8 cellular contexts compared by ENCODE assay signal in the genomic region with DNA sequence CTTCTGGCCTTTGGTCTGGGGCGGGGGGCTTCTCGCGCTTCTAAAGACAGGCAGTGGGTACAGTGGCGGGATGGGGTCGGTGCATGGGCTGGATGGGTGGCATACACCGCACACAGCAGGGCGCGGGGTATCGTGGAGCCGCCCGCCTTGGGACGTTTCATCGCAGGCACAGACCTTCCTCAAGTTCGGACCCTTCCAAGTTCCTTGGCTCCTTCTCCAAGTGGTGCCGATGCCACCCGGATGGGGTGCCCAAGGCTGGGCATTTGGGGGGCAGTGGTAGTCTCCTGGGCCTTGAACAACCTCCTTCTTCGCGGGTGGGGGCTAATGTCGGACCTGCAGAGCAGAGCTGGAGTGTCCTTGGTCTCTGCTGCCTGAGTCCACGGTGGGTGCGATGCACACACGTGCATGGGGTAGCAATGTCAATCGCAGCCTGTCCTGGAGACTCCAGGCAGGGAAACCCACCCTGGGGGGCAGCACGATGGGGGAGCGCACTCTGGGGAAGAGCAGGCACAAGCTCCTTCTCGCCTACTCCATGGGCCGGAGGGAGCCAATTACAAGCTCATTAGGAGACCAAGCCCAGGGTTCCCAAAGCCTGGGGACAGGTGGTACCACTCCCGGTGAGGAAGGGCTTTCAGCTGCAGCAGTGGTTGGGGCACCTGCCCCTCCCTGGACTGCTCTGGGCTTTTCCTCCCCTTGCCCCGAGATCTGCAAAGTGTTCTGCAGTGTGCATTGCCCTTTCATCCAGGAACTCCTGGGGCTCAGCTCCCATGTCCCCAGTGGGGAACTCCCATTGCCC. TPM values are rescaled to one million over a fixed set of nuclear protein-coding genes. Genes with fewer than 3 reads are reported as not detected.
DNase-seq lines count a peak whose midpoint lies in the region; ATAC-seq and TF ChIP-seq lines count a peak whose summit lies in the region.

No MANE protein-coding gene starts in this region.

- H3K9me3 ChIP-seq in DND-41 (ENCODE audit: insufficient read depth, low read length, severe bottlenecking) (no peaks in the 10 kb centered on the region), Peyer's patch (no peaks in the 10 kb centered on the region), OCI-LY7 (ENCODE audit: low read length) (no peaks in the 10 kb centered on the region)

- H4K20me1 ChIP-seq in DND-41 (ENCODE audit: insufficient read depth, low read length) = peaks cover 33% of the 10 kb centered on the region
- no peaks in the 10 kb centered on the region for H4K20me1 ChIP-seq in OCI-LY7 (ENCODE audit: insufficient read depth, low read length)

- H3K4me2 ChIP-seq in DND-41 (ENCODE audit: insufficient read depth, low read length) = peak overlapping the region; percentile 80
- H3K4me2 ChIP-seq in OCI-LY7 (ENCODE audit: low read length) = no peak overlapping the region

- peaks cover 22% of the 10 kb centered on the region for H3K4me1 ChIP-seq in DND-41 (ENCODE audit: insufficient read depth, low read length)
- H3K4me1 ChIP-seq in Peyer's patch = peaks cover 0 to 82% (median 8%) of the 10 kb centered on the region in 4 donors
- no peaks in the 10 kb centered on the region for H3K4me1 ChIP-seq in OCI-LY7 (ENCODE audit: insufficient read depth, low read length, poor library complexity, severe bottlenecking)

- H2AFZ ChIP-seq in DND-41 (ENCODE audit: low read depth, low read length) = peak overlapping the region; percentile 87
- H2AFZ ChIP-seq in OCI-LY7 (ENCODE audit: low read length) = no peak overlapping the region

- ATAC-seq in DND-41 (ENCODE audit: insufficient read depth, low read depth) = peak; percentile 47
- ATAC-seq in HG03135 (IDR thresholded peaks at IDR 0.05; ENCODE audit: unreplicated experiment) = no peak

- peak overlapping the region; percentile 0; the same call in 1 of the 2 replicates for H3K27ac ChIP-seq in DND-41 (ENCODE audit: low read length)
- H3K27ac ChIP-seq in Peyer's patch = peak overlapping the region; percentile 70 to 93 (median 82)
- H3K27ac ChIP-seq in OCI-LY7 (ENCODE audit: low read depth, low read length, poor library complexity, severe bottlenecking) = no peak overlapping the region

- H3K27me3 ChIP-seq in DND-41 (ENCODE audit: insufficient read depth, low read length, poor library complexity) = no peaks in the 10 kb centered on the region
- H3K27me3 ChIP-seq in Peyer's patch = no peaks in the 10 kb centered on the region

- H3K79me2 ChIP-seq in DND-41 (ENCODE audit: insufficient read depth, low read length) = peaks cover 23% of the 10 kb centered on the region
- no peaks in the 10 kb centered on the region for H3K79me2 ChIP-seq in OCI-LY7 (ENCODE audit: insufficient read depth, low read depth, low read length)

- no TSS peak for BruUV-seq in OCI-LY7 (replicated peaks; lab: Mats Ljungman, UMichigan)

- POLR2A ChIA-PET in OCI-LY7 (lab: Charles Lee) = interaction anchor here (0.6 kb wide), 1 partner anchor 658 kb away, joined by 3 read pairs; no protein-coding TSS in a partner anchor

- peak overlapping the region in 1 of 2 experiments; percentile 64; a peak in 2 of 4 replicates for H3K4me3 ChIP-seq in DND-41 (ENCODE audit: low read depth in 1 of 2, low read length in 2 of 2)
- peak overlapping the region; percentile 8 to 69 (median 50) for H3K4me3 ChIP-seq in Peyer's patch
- peak overlapping the region; percentile 25 for H3K4me3 ChIP-seq in fibroblast of pulmonary artery (replicated peaks; ENCODE audit: low read depth, low read length)
- no peak overlapping the region for H3K4me3 ChIP-seq in OCI-LY7 (ENCODE audit: low read depth, low read length, poor library complexity, severe bottlenecking)

- intact Hi-C loops in OCI-LY7 (cut with micrococcal nuclease; ENCODE audit: unreplicated experiment) = no loop called here

- H3K9me2 ChIP-seq in OCI-LY7 (ENCODE audit: insufficient read depth, low read length) = no peaks in the 10 kb centered on the region

- peaks cover 6% of the 10 kb centered on the region; the same call in 1 of the 2 replicates for H3K36me3 ChIP-seq in DND-41 (ENCODE audit: insufficient read depth, low read length)
- H3K36me3 ChIP-seq in Peyer's patch = no peaks in the 10 kb centered on the region
- no peaks in the 10 kb centered on the region for H3K36me3 ChIP-seq in OCI-LY7 (ENCODE audit: insufficient read depth, low read length)

- peak overlapping the region; percentile 64 for H3K9ac ChIP-seq in DND-41 (ENCODE audit: low read depth, low read length)

- DNase-seq in DND-41 (no peak), Peyer's patch (no peak), fibroblast of pulmonary artery (ENCODE audit: low read depth) (no peak), retina (peak; percentile 70), RPMI8226 (no peak), hippocampal formation (lab: John Stamatoyannopoulos, UW) (no peak), OCI-LY7 (ENCODE audit: low spot score) (no peak)

- CTCF ChIA-PET in OCI-LY7 (lab: Charles Lee; ENCODE audit: unreplicated experiment) = no interaction called here

- TF ChIP-seq POLR2A in Peyer's patch (IDR thresholded peaks at IDR 0.05) = no peak

- TF ChIP-seq CTCF in DND-41 (IDR thresholded peaks at IDR 0.05; ENCODE audit: borderline replicate concordance, extremely low read depth, low read length, poor library complexity, severe bottlenecking) (peak; percentile 4), Peyer's patch (IDR thresholded peaks at IDR 0.05) (no peak), fibroblast of pulmonary artery (IDR thresholded peaks at IDR 0.05; ENCODE audit: low read length, missing control alignments) (no peak), OCI-LY7 (conservative IDR thresholded peaks at IDR 0.05; ENCODE audit: low read length) (no peak)

RNA-seq across cellular contexts. Expression of a gene that starts 0.7 kb away (rescaled TPM):
- total RNA-seq in Peyer's patch = 100 to 1,000 TPM in 1 of 4 donors, 10 to 100 TPM in 3; 12.1 to 115 (median 30.4) TPM
- 0.05 and 0.19 TPM in 2 replicates for total RNA-seq in OCI-LY7 (2014; rRNA removed; shearing (Covaris generic))
- 0.17 and 0.33 TPM in 2 replicates for total RNA-seq in OCI-LY7 (2022)

RNA-seq across cellular contexts. Expression of a gene that starts 40.2 kb away (rescaled TPM):
- 10 to 100 TPM in 1 of 4 donors, 1 to 10 TPM in 3; 1.6 to 23.1 (median 2.6) TPM for total RNA-seq in Peyer's patch
- total RNA-seq in OCI-LY7 (2014; rRNA removed; shearing (Covaris generic)) = not detected in 2 replicates
- total RNA-seq in OCI-LY7 (2022) = not detected in 2 replicates

Comparison
In these comparisons a context has a peak if more than half of its experiments do, and no peak if none do; other contexts are left out.
1. RNA of a gene that starts 0.7 kb away (total RNA-seq): 12.1 to 115 TPM in Peyer's patch; 0.05 to 0.33 TPM in OCI-LY7; every median in the first group is over 4 times any median in the second.